Comparison of ENCODE assay signal across 23 cellular contexts in genomic region chr5:1541662-1542008, GRCh38. TPM values are rescaled to one million over a fixed set of nuclear protein-coding genes. Genes with fewer than 3 reads are reported as not detected.
DNase-seq lines count a peak whose midpoint lies in the region; ATAC-seq and TF ChIP-seq lines count a peak whose summit lies in the region.
"Had no signal": no experiment of that assay in that cellular context is flagged by ENCODE, and none has a peak within 500 bp of the region (broad histone marks: within the 10 kb centered on the region; RNA-seq: fewer than 3 reads in every experiment).

No MANE protein-coding gene starts in this region.

- DNase-seq in D341Med (ENCODE audit: low spot score), result peak; percentile 14
- DNase-seq in adipocyte (ENCODE audit: low read depth), result peak; percentile 36
- DNase-seq in lung (ENCODE audit: low spot score), result peak; percentile 6
- DNase-seq in stomach, result no peak
- no peak for DNase-seq in coronary artery (ENCODE audit: low spot score)
- no peak for DNase-seq in hypothalamus (lab: John Stamatoyannopoulos, UW)
- DNase-seq in dedifferentiated amniotic fluid mesenchymal stem cell (ENCODE audit: extremely low spot score), result no peak
- DNase-seq: activated CD4-positive, alpha-beta T cell treated with anti-CD3 and anti-CD28 coated beads for 36 hours; activated CD8-positive, alpha-beta T cell treated with anti-CD3 and anti-CD28 coated beads for 36 hours; activated naive CD4-positive, alpha-beta T cell treated with anti-CD3 and anti-CD28 coated beads, Interleukin-2, amount 50 U/mL, for 16 hours; amniotic stem cell; immature natural killer cell; left colon; natural killer cell; NCI-H1092; NCI-H187; NCI-H2227 treated with DMSO at 0.1 percent for 48 hours; NCI-H526 treated with DMSO at 0.1 percent for 48 hours; SIG-M5 had no signal

- H3K9ac ChIP-seq in adipocyte (ENCODE audit: low read length), result peak overlapping the region; percentile 39

- intact Hi-C loops in stomach (cut with DNase I; ENCODE audit: low total_unique reads), result no loop called here

- H3K36me3 ChIP-seq in adipocyte (ENCODE audit: control insufficient read depth, insufficient read depth, low read length, severe bottlenecking) (no peaks in the 10 kb centered on the region), lung (ENCODE audit: control insufficient read depth in 2 of 2, insufficient read depth in 2 of 2, low read length in 2 of 2) (no peaks in the 10 kb centered on the region), stomach (no peaks in the 10 kb centered on the region)

- no peak for TF ChIP-seq CTCF in lung (IDR thresholded peaks at IDR 0.05; ENCODE audit: control extremely low read depth, extremely low read depth)
- no peak for TF ChIP-seq CTCF in stomach (IDR thresholded peaks at IDR 0.05)
- no peak for TF ChIP-seq CTCF in coronary artery (IDR thresholded peaks at IDR 0.05)

- TF ChIP-seq EP300 in stomach (IDR thresholded peaks at IDR 0.05), result no peak

- no peak for TF ChIP-seq POLR2A in stomach (IDR thresholded peaks at IDR 0.05)

- no peak overlapping the region for H3K4me3 ChIP-seq in adipocyte (ENCODE audit: low read length)
- no peak overlapping the region for H3K4me3 ChIP-seq in lung
- no peak overlapping the region for H3K4me3 ChIP-seq in stomach
- no peak overlapping the region for H3K4me3 ChIP-seq in coronary artery

- WGBS in lung, 2 donors, result 68 to 75% methylated on average over 5 of the region's 5 CpGs
- WGBS in stomach, 5 donors, result 59 to 72% (median 59%) methylated on average over 5 of the region's 5 CpGs

- H3K27me3 ChIP-seq in adipocyte (replicated peaks; ENCODE audit: control insufficient read depth, insufficient read depth, low read length) (no peaks in the 10 kb centered on the region), lung (ENCODE audit: control insufficient read depth, insufficient read depth) (no peaks in the 10 kb centered on the region), stomach (no peaks in the 10 kb centered on the region)

- H3K27ac ChIP-seq in lung (ENCODE audit: low read depth in 1 of 2, low read length in 1 of 2), result no peak overlapping the region
- H3K27ac ChIP-seq in stomach, result peak overlapping the region in 4 of 5 donors; percentile 5 to 54 (median 44)
- peak overlapping the region in 1 of 2 donors; percentile 26 for H3K27ac ChIP-seq in coronary artery

- H3K4me1 ChIP-seq in adipocyte (ENCODE audit: control insufficient read depth, insufficient read depth, low read length) (peaks cover 27% of the 10 kb centered on the region), lung (ENCODE audit: control insufficient read depth in 2 of 2, insufficient read depth in 2 of 2, low read length in 2 of 2) (peaks cover 0 to 16% of the 10 kb centered on the region in 2 donors), stomach (peaks cover 0 to 30% (median 15%) of the 10 kb centered on the region in 4 donors)

- H3K9me3 ChIP-seq in adipocyte (ENCODE audit: control insufficient read depth, low read length) (no peaks in the 10 kb centered on the region), lung (ENCODE audit: control insufficient read depth in 2 of 2, insufficient read depth in 1 of 2, low read length in 1 of 2) (peaks cover 0 to 4% of the 10 kb centered on the region in 2 donors), stomach (no peaks in the 10 kb centered on the region)

- ATAC-seq in lung (ENCODE audit: insufficient read depth, low FRiP score) (no peak), GM18873 (IDR thresholded peaks at IDR 0.05; ENCODE audit: low FRiP score, unreplicated experiment) (no peak)
- ATAC-seq: activated CD4-positive, alpha-beta T cell treated with anti-CD3 and anti-CD28 coated beads for 36 hours; activated CD8-positive, alpha-beta T cell treated with anti-CD3 and anti-CD28 coated beads for 36 hours; activated T-helper 17 cell treated with anti-CD3 and anti-CD28 coated beads, Interleukin-2, amount 50 U/mL, for 72 hours; CD8-positive, alpha-beta T cell; left colon; natural killer cell; stimulated activated effector memory CD8-positive, alpha-beta T cell treated with anti-CD3 and anti-CD28 coated beads, Interleukin-12 subunit alpha, Interleukin-12 subunit beta, amount 100 ng/mL, for 72 hours had no signal

RNA-seq across cellular contexts. Expression of gene LPCAT1, which starts 17.9 kb away (rescaled TPM):
- 100 to 1,000 TPM; 320 to 565 TPM for total RNA-seq in lung
- polyA plus RNA-seq in lung, result 100 to 1,000 TPM; 198 to 669 TPM
- 100 to 1,000 TPM in 1 of 5 donors, 10 to 100 TPM in 4; 13.4 to 229 (median 17.4) TPM for total RNA-seq in stomach
- polyA plus RNA-seq in stomach, result 10 to 100 TPM in 2 of 3 donors, 1 to 10 TPM in 1; 5.2 to 11.8 (median 11.6) TPM

Comparison
In these comparisons a context has a peak if more than half of its experiments do, and no peak if none do; other contexts are left out.
1. DNase-seq: peak in D341Med (single experiment), adipocyte (single experiment) and lung (single experiment); none in stomach (single experiment), coronary artery (single experiment), hypothalamus (0 of 51) and dedifferentiated amniotic fluid mesenchymal stem cell (single experiment).
2. H3K27ac ChIP-seq: peak in stomach (4 of 5); none in lung (0 of 2).